Comparison of ENCODE assay signal across 16 cellular contexts in genomic region chr5:131825404-131826013, GRCh38. TPM values are rescaled to one million over a fixed set of nuclear protein-coding genes. Genes with fewer than 3 reads are reported as not detected.
DNase-seq lines count a peak whose midpoint lies in the region; ATAC-seq and TF ChIP-seq lines count a peak whose summit lies in the region.
"Had no signal": no experiment of that assay in that cellular context is flagged by ENCODE, and none has a peak within 500 bp of the region (broad histone marks: within the 10 kb centered on the region; RNA-seq: fewer than 3 reads in every experiment).

No MANE protein-coding gene starts in this region.

- no peaks in the 10 kb centered on the region for H3K27me3 ChIP-seq in neural progenitor cell
- H3K27me3 ChIP-seq: pancreas, testis had no signal

- H3K4me3 ChIP-seq in neural progenitor cell = no peak overlapping the region
- H3K4me3 ChIP-seq: A549, pancreas, testis had no signal

- H3K27me3 Mint-ChIP-seq in chondrocyte (ENCODE audit: low read depth) (peaks cover under 1% of the 10 kb centered on the region), neural progenitor cell (ENCODE audit: insufficient read depth, low read depth) (no peaks in the 10 kb centered on the region)

- H3K4me1 Mint-ChIP-seq in chondrocyte (ENCODE audit: low read depth) (peaks cover 12% of the 10 kb centered on the region), neural progenitor cell (no peaks in the 10 kb centered on the region)
- H3K4me1 Mint-ChIP-seq: activated naive CD8-positive, alpha-beta T cell treated with anti-CD3 and anti-CD28 coated beads, Interleukin-2, amount 50 U/mL, for 24 hours; WTC11 had no signal

- H3K27ac Mint-ChIP-seq in chondrocyte (ENCODE audit: unreplicated experiment) (no peak overlapping the region), neural progenitor cell (no peak overlapping the region)
- H3K27ac Mint-ChIP-seq: activated naive CD8-positive, alpha-beta T cell treated with anti-CD3 and anti-CD28 coated beads, Interleukin-2, amount 50 U/mL, for 24 hours; WTC11 had no signal

- H3K9ac ChIP-seq in neural progenitor cell = no peak overlapping the region

- no peak for TF ChIP-seq CTCF in chondrocyte (IDR thresholded peaks at IDR 0.05)
- TF ChIP-seq CTCF in neural progenitor cell (IDR thresholded peaks at IDR 0.05) = no peak

- H4K20me1 ChIP-seq in neural progenitor cell (ENCODE audit: low read depth) = no peaks in the 10 kb centered on the region

- H3K4me2 ChIP-seq in neural progenitor cell = no peak overlapping the region
- H3K4me2 ChIP-seq: A549 had no signal

- peak; percentile 90 for ATAC-seq in GM18873 (IDR thresholded peaks at IDR 0.05; ENCODE audit: low FRiP score, unreplicated experiment)
- ATAC-seq in HG02678 (IDR thresholded peaks at IDR 0.05; ENCODE audit: unreplicated experiment) = peak; percentile 42
- ATAC-seq: A549; activated naive CD8-positive, alpha-beta T cell treated with anti-CD3 and anti-CD28 coated beads, Interleukin-2, amount 50 U/mL, for 24 hours; Panc1; pancreas; WTC11 had no signal

- no peak overlapping the region for H2AFZ ChIP-seq in neural progenitor cell (replicated peaks)

- no peaks in the 10 kb centered on the region for H3K36me3 ChIP-seq in neural progenitor cell
- H3K36me3 ChIP-seq: pancreas had no signal

- DNase-seq in AG08396 (ENCODE audit: low spot score) (peak; percentile 7), MV-4-11 (lab: John Stamatoyannopoulos, UW) (peak; percentile 48), chondrocyte (ENCODE audit: low spot score) (no peak), neural progenitor cell (ENCODE audit: low spot score) (no peak), DMS79 (lab: John Stamatoyannopoulos, UW) (no peak)
- no peak for DNase-seq in stimulated activated CD4-positive, alpha-beta T cell treated with anti-CD3 and anti-CD28 coated beads, Interleukin-4, amount 100 ng/mL, for 24 hours
- DNase-seq: activated naive CD8-positive, alpha-beta T cell treated with anti-CD3 and anti-CD28 coated beads, Interleukin-2, amount 50 U/mL, for 24 hours; NCI-H1092; pancreas; stimulated activated CD4-positive, alpha-beta T cell treated with anti-CD3 and anti-CD28 coated beads, Interleukin-12 subunit alpha, Interleukin-12 subunit beta, amount 100 ng/mL, for 4 hours; testis had no signal

- peaks cover 19% of the 10 kb centered on the region for H3K9me3 Mint-ChIP-seq in chondrocyte (ENCODE audit: low read depth)
- H3K9me3 Mint-ChIP-seq in neural progenitor cell = peaks cover 12% of the 10 kb centered on the region

- peaks cover 7% of the 10 kb centered on the region for H3K4me1 ChIP-seq in neural progenitor cell
- H3K4me1 ChIP-seq: A549, pancreas, testis had no signal

- no peak overlapping the region for H3K27ac ChIP-seq in neural progenitor cell
- H3K27ac ChIP-seq: A549, pancreas, testis had no signal

- H3K9me3 ChIP-seq in neural progenitor cell (ENCODE audit: low read depth) = no peaks in the 10 kb centered on the region
- H3K9me3 ChIP-seq: pancreas, testis had no signal

- H3K4me3 Mint-ChIP-seq in chondrocyte (ENCODE audit: unreplicated experiment) (no peak overlapping the region), neural progenitor cell (no peak overlapping the region)
- H3K4me3 Mint-ChIP-seq: activated naive CD8-positive, alpha-beta T cell treated with anti-CD3 and anti-CD28 coated beads, Interleukin-2, amount 50 U/mL, for 24 hours; WTC11 had no signal

- no peaks in the 10 kb centered on the region for H3K36me3 Mint-ChIP-seq in chondrocyte (ENCODE audit: low read depth)
- no peaks in the 10 kb centered on the region for H3K36me3 Mint-ChIP-seq in neural progenitor cell
- H3K36me3 Mint-ChIP-seq: WTC11 had no signal

- H3F3A ChIP-seq in neural progenitor cell (ENCODE audit: low read depth) = no peaks in the 10 kb centered on the region

- H3K79me2 ChIP-seq in neural progenitor cell (ENCODE audit: low read depth) = no peaks in the 10 kb centered on the region

RNA-seq across cellular contexts. Expression of gene FNIP1, which starts 28.7 kb away (rescaled TPM):
- 26.4 to 40.6 TPM (median 38.4 TPM) in 3 replicates for total RNA-seq in chondrocyte
- total RNA-seq in neural progenitor cell (ENCODE audit: low replicate concordance) = 26.0 and 44.4 TPM in 2 replicates

Comparison
In these comparisons a context has a peak if more than half of its experiments do, and no peak if none do; other contexts are left out.
1. DNase-seq: peak in AG08396 (single experiment) and MV-4-11 (single experiment); none in chondrocyte (single experiment), neural progenitor cell (single experiment), DMS79 (single experiment) and stimulated activated CD4-positive, alpha-beta T cell treated with anti-CD3 and anti-CD28 coated beads, Interleukin-4, amount 100 ng/mL, for 24 hours (single experiment).